ENCODE assay signal across 22 cellular contexts in the genomic region with DNA sequence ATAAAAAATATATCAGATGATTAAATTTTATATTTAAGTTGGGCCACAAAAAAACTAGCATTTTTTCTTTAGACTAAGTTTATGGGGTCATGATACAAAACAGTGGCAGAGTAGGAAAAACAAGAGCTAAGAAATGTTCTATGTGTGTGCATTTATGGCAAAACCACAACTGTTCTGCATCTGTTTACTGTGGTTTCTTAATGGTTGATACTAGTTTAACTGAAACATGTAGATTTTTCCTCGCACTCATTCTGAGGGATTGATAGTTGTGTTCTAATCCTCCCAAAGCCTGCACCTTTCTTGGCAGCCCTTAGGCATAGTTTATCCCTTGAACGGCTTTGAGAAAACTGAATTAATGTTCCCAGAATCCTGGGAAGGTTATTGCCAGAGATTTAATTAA.
"Had no signal": no experiment of that assay in that cellular context is flagged by ENCODE, and none has a peak within 500 bp of the region (broad histone marks: within the 10 kb centered on the region; RNA-seq: fewer than 3 reads in every experiment).

No MANE protein-coding gene starts in this region.

- H3K36me3 Mint-ChIP-seq: activated naive CD8-positive, alpha-beta T cell treated with anti-CD3 and anti-CD28 coated beads for 36 hours had no signal

- H3K9me3 Mint-ChIP-seq: activated naive CD8-positive, alpha-beta T cell treated with anti-CD3 and anti-CD28 coated beads for 36 hours had no signal

- H3K27me3 ChIP-seq: dorsolateral prefrontal cortex, left lung, right atrium auricular region, upper lobe of left lung had no signal

- H3K36me3 ChIP-seq: left lung, right atrium auricular region, thoracic aorta, upper lobe of left lung had no signal

- H3K4me1 Mint-ChIP-seq: activated naive CD8-positive, alpha-beta T cell treated with anti-CD3 and anti-CD28 coated beads for 36 hours; stimulated activated naive CD8-positive, alpha-beta T cell treated with anti-CD3 and anti-CD28 coated beads, Interleukin-15, amount 100 ng/mL, for 72 hours had no signal

- DNase-seq: activated CD4-positive, alpha-beta T cell treated with anti-CD3 and anti-CD28 coated beads for 1 hour; activated gamma-delta T cell treated with Interleukin-2 at 50 U/mL for 16 hours; activated naive CD8-positive, alpha-beta T cell treated with anti-CD3 and anti-CD28 coated beads for 36 hours; amniotic stem cell; central memory CD4-positive, alpha-beta T cell; dorsolateral prefrontal cortex; foreskin keratinocyte; hippocampal formation; kidney; left lung; midbrain; nephron progenitor cell; nucleus accumbens; posterior cingulate gyrus; stimulated activated CD4-positive, alpha-beta T cell treated with anti-CD3 and anti-CD28 coated beads, Interleukin-15, amount 100 ng/mL, for 24 hours; stimulated activated CD4-positive, alpha-beta T cell treated with anti-CD3 and anti-CD28 coated beads, Interleukin-2, amount 100 ng/mL, for 48 hours; stimulated activated naive CD8-positive, alpha-beta T cell treated with anti-CD3 and anti-CD28 coated beads, Interleukin-15, amount 100 ng/mL, for 72 hours; upper lobe of left lung had no signal

- H3K9me3 ChIP-seq: left lung, right atrium auricular region, thoracic aorta, upper lobe of left lung had no signal

- H3K4me1 ChIP-seq: foreskin keratinocyte, left lung, right atrium auricular region, upper lobe of left lung had no signal

- H3K27me3 Mint-ChIP-seq: activated naive CD8-positive, alpha-beta T cell treated with anti-CD3 and anti-CD28 coated beads for 36 hours; stimulated activated naive CD8-positive, alpha-beta T cell treated with anti-CD3 and anti-CD28 coated beads, Interleukin-15, amount 100 ng/mL, for 72 hours had no signal

- H3K4me3 Mint-ChIP-seq: activated naive CD8-positive, alpha-beta T cell treated with anti-CD3 and anti-CD28 coated beads for 36 hours; nephron progenitor cell; stimulated activated naive CD8-positive, alpha-beta T cell treated with anti-CD3 and anti-CD28 coated beads, Interleukin-15, amount 100 ng/mL, for 72 hours had no signal

- H3K27ac Mint-ChIP-seq: activated naive CD8-positive, alpha-beta T cell treated with anti-CD3 and anti-CD28 coated beads for 36 hours; nephron progenitor cell; stimulated activated naive CD8-positive, alpha-beta T cell treated with anti-CD3 and anti-CD28 coated beads, Interleukin-15, amount 100 ng/mL, for 72 hours had no signal

- H3K27ac ChIP-seq: epithelial cell of prostate, foreskin keratinocyte, left lung, right atrium auricular region, skin epidermis, thoracic aorta, upper lobe of left lung had no signal

- H3K4me3 ChIP-seq: dorsolateral prefrontal cortex, left lung, right atrium auricular region, skin epidermis, thoracic aorta, upper lobe of left lung had no signal

- ATAC-seq: foreskin keratinocyte; left lung; stimulated activated naive CD8-positive, alpha-beta T cell treated with anti-CD3 and anti-CD28 coated beads, Interleukin-15, amount 100 ng/mL, for 72 hours had no signal
